Comparison of ENCODE assay signal across 8 cellular contexts in genomic region chr17:57085448-57086068, GRCh38. TPM values are rescaled to one million over a fixed set of nuclear protein-coding genes. Genes with fewer than 3 reads are reported as not detected.
DNase-seq lines count a peak whose midpoint lies in the region; ATAC-seq, FAIRE-seq and TF ChIP-seq lines count a peak whose summit lies in the region.

No MANE protein-coding gene starts in this region.

- 0% methylated on average over 48 to 75 of the region's 75 CpGs for WGBS in pancreas, 2 donors

- peak overlapping the region; percentile 80 for H3K4me3 Mint-ChIP-seq in activated naive CD4-positive, alpha-beta T cell treated with anti-CD3 and anti-CD28 coated beads, Interleukin-2, amount 10 ng/mL, durations not matched to agents 7 days and 5 days
- H3K4me3 Mint-ChIP-seq in glutamatergic neuron (ENCODE audit: unreplicated experiment) = peak overlapping the region; percentile 86

- H3K4me1 Mint-ChIP-seq in activated naive CD4-positive, alpha-beta T cell treated with anti-CD3 and anti-CD28 coated beads, Interleukin-2, amount 10 ng/mL, durations not matched to agents 7 days and 5 days = peaks cover 39% of the 10 kb centered on the region
- peaks cover 12% of the 10 kb centered on the region for H3K4me1 Mint-ChIP-seq in glutamatergic neuron (ENCODE audit: low read depth, unreplicated experiment)

- H3K4me1 ChIP-seq in Peyer's patch (peaks cover 0 to 51% (median 0%) of the 10 kb centered on the region in 4 donors), pancreas (peaks cover 5 to 15% (median 12%) of the 10 kb centered on the region in 3 donors), upper lobe of right lung (peaks cover 15% of the 10 kb centered on the region)

- CTCF ChIA-PET in activated naive CD4-positive, alpha-beta T cell treated with anti-CD3 and anti-CD28 coated beads, Interleukin-2, amount 10 ng/mL, durations not matched to agents 7 days and 5 days (lab: Charles Lee) = interaction anchor here (0.9 to 1.5 kb wide), 2 partner anchors 13 to 75 kb away, joined by 3 to 4 read pairs; no protein-coding TSS in a partner anchor

- H3K4me3 ChIP-seq in Peyer's patch = peak overlapping the region; percentile 81 to 93 (median 89)
- peak overlapping the region; percentile 66 to 99 (median 84) for H3K4me3 ChIP-seq in pancreas
- H3K4me3 ChIP-seq in upper lobe of right lung = peak overlapping the region; percentile 89

- no peaks in the 10 kb centered on the region for H3K27me3 Mint-ChIP-seq in activated naive CD4-positive, alpha-beta T cell treated with anti-CD3 and anti-CD28 coated beads, Interleukin-2, amount 10 ng/mL, durations not matched to agents 7 days and 5 days
- H3K27me3 Mint-ChIP-seq in glutamatergic neuron (ENCODE audit: unreplicated experiment) = peaks cover 10% of the 10 kb centered on the region

- H3K36me3 Mint-ChIP-seq in activated naive CD4-positive, alpha-beta T cell treated with anti-CD3 and anti-CD28 coated beads, Interleukin-2, amount 10 ng/mL, durations not matched to agents 7 days and 5 days = no peaks in the 10 kb centered on the region
- H3K36me3 Mint-ChIP-seq in glutamatergic neuron (ENCODE audit: unreplicated experiment) = no peaks in the 10 kb centered on the region

- H3K27ac ChIP-seq in Peyer's patch = peak overlapping the region; percentile 94 to 100 (median 97)
- H3K27ac ChIP-seq in pancreas = peak overlapping the region; percentile 68 to 94 (median 90)
- H3K27ac ChIP-seq in upper lobe of right lung = peak overlapping the region; percentile 84

- no peaks in the 10 kb centered on the region for H3K27me3 ChIP-seq in Peyer's patch
- H3K27me3 ChIP-seq in pancreas = no peaks in the 10 kb centered on the region
- no peaks in the 10 kb centered on the region for H3K27me3 ChIP-seq in upper lobe of right lung

- intact Hi-C loops in pancreas (cut with DNase I) = no loop called here
- intact Hi-C loops in upper lobe of right lung (cut with DNase I) = no loop called here

- peak; percentile 24 to 68 for TF ChIP-seq POLR2A in Peyer's patch (IDR thresholded peaks at IDR 0.05)

- H3K36me3 ChIP-seq in Peyer's patch (no peaks in the 10 kb centered on the region), pancreas (no peaks in the 10 kb centered on the region), upper lobe of right lung (no peaks in the 10 kb centered on the region)

- no peaks in the 10 kb centered on the region for H3K9me3 Mint-ChIP-seq in activated naive CD4-positive, alpha-beta T cell treated with anti-CD3 and anti-CD28 coated beads, Interleukin-2, amount 10 ng/mL, durations not matched to agents 7 days and 5 days
- H3K9me3 Mint-ChIP-seq in glutamatergic neuron (ENCODE audit: unreplicated experiment) = peaks cover 9% of the 10 kb centered on the region

- ATAC-seq in GM19395 (IDR thresholded peaks at IDR 0.05; ENCODE audit: unreplicated experiment) = peak; percentile 42
- ATAC-seq in HG03521 (IDR thresholded peaks at IDR 0.05; ENCODE audit: unreplicated experiment) = peak; percentile 30
- peak; percentile 28 to 47 (median 44) for ATAC-seq in pancreas
- peak; percentile 65 for ATAC-seq in upper lobe of right lung

- peak in 2 of 6 experiments; percentile 15 to 21 for TF ChIP-seq CTCF in Peyer's patch (IDR thresholded peaks at IDR 0.05)
- no peak for TF ChIP-seq CTCF in glutamatergic neuron (IDR thresholded peaks at IDR 0.05; ENCODE audit: partially characterized antibody, unreplicated experiment)
- TF ChIP-seq CTCF in pancreas (IDR thresholded peaks at IDR 0.05) = no peak
- peak; percentile 33 for TF ChIP-seq CTCF in upper lobe of right lung (IDR thresholded peaks at IDR 0.05)

- peak; percentile 40 for DNase-seq in COR-L47 (lab: John Stamatoyannopoulos, UW)
- peak; percentile 54 to 94 (median 89) for DNase-seq in Peyer's patch
- peak; percentile 75 for DNase-seq in activated naive CD4-positive, alpha-beta T cell treated with anti-CD3 and anti-CD28 coated beads, Interleukin-2, amount 10 ng/mL, durations not matched to agents 7 days and 5 days
- DNase-seq in glutamatergic neuron = peak; percentile 79
- peak; percentile 63 to 87 (median 74) for DNase-seq in pancreas
- peak; percentile 86 for DNase-seq in upper lobe of right lung

- H3K9me3 ChIP-seq in Peyer's patch = no peaks in the 10 kb centered on the region
- no peaks in the 10 kb centered on the region for H3K9me3 ChIP-seq in pancreas
- H3K9me3 ChIP-seq in upper lobe of right lung = no peaks in the 10 kb centered on the region

- peak overlapping the region; percentile 70 for H3K27ac Mint-ChIP-seq in activated naive CD4-positive, alpha-beta T cell treated with anti-CD3 and anti-CD28 coated beads, Interleukin-2, amount 10 ng/mL, durations not matched to agents 7 days and 5 days
- peak overlapping the region; percentile 24 for H3K27ac Mint-ChIP-seq in glutamatergic neuron (ENCODE audit: unreplicated experiment)

- no peak for FAIRE-seq in pancreas (lab: Jason Lieb, UNC)

RNA-seq across cellular contexts. Expression of gene AKAP1, which starts 0.5 kb away (rescaled TPM):
- total RNA-seq in Peyer's patch (100 to 1,000 TPM; 123 to 203 (median 166) TPM), glutamatergic neuron (ENCODE audit: unreplicated experiment) (35.6 TPM), pancreas (10 to 100 TPM; 13.9 to 23.8 (median 18.0) TPM), upper lobe of right lung (59.9 TPM)
- polyA plus RNA-seq in pancreas = 10 to 100 TPM in 1 of 2 donors, 1 to 10 TPM in 1; 9.8 to 12.8 TPM

Comparison
In these comparisons a context has a peak if more than half of its experiments do, and no peak if none do; other contexts are left out.
1. Peak in every context shown above with its lines: DNase-seq, ATAC-seq, H3K4me3 ChIP-seq and H3K27ac ChIP-seq.